Comparison of ENCODE assay signal across 8 cellular contexts in the genomic region with DNA sequence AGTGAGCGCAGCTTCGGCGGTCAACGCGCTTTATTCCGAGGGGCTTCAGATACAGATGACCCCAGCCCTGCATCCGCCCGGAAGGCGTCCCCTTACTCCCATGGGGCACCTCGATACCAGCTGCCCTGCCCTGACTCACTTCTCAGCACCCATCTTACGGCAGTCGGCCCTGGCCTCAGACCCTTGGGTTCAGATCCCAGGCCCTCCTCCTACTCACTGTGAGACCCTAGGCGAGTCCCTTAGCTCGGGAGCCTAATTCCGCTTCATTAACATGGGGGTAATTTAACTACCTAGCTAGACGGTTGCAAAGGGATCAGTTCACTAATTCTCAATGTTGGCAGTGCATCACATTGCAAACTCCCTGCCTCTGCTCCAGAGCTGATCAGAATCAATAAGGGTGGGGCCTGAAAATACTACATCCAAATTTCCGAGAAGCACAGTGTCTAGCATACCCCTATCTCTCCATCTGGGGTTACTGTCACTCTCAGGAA. TPM values are rescaled to one million over a fixed set of nuclear protein-coding genes. Genes with fewer than 3 reads are reported as not detected.
DNase-seq lines count a peak whose midpoint lies in the region; ATAC-seq, FAIRE-seq and TF ChIP-seq lines count a peak whose summit lies in the region.

No MANE protein-coding gene starts in this region.

- no peak for FAIRE-seq in GM19239 (lab: Jason Lieb, UNC)

- no peaks in the 10 kb centered on the region for H3K27me3 ChIP-seq in ACC112 (ENCODE audit: insufficient read depth, low read length)
- no peaks in the 10 kb centered on the region for H3K27me3 ChIP-seq in body of pancreas
- no peaks in the 10 kb centered on the region for H3K27me3 ChIP-seq in tibial artery

- no peak overlapping the region for H3K27ac ChIP-seq in ACC112 (ENCODE audit: low read depth, low read length)
- peak overlapping the region; percentile 85 to 93 (median 86) for H3K27ac ChIP-seq in body of pancreas
- peak overlapping the region; percentile 92 to 94 for H3K27ac ChIP-seq in tibial artery

- peaks cover 15% of the 10 kb centered on the region for H3K79me2 ChIP-seq in ACC112 (ENCODE audit: control insufficient read depth, insufficient read depth, low read length, unreplicated experiment)

- no peak for TF ChIP-seq POLR2A in body of pancreas (IDR thresholded peaks at IDR 0.05)
- no peak for TF ChIP-seq POLR2A in lower leg skin (IDR thresholded peaks at IDR 0.05)

- no peak for DNase-seq in Jurkat, Clone E6-1 (ENCODE audit: low read depth, low spot score)
- DNase-seq in body of pancreas = peak in 2 of 4 donors; percentile 41 to 52
- DNase-seq in lower leg skin (ENCODE audit: low spot score in 2 of 2) = no peak
- peak in 1 of 2 donors; percentile 27 for DNase-seq in tibial artery
- no peak for DNase-seq in NCI-H748 (lab: John Stamatoyannopoulos, UW; ENCODE audit: unreplicated experiment)
- no peak for DNase-seq in GM19239 (ENCODE audit: insufficient read length, low spot score)

- peaks cover 25% of the 10 kb centered on the region for H3K4me1 ChIP-seq in ACC112 (ENCODE audit: control insufficient read depth, insufficient read depth, low read length, unreplicated experiment)
- peaks cover 53% of the 10 kb centered on the region for H3K4me1 ChIP-seq in body of pancreas
- peaks cover 0 to 58% (median 39%) of the 10 kb centered on the region in 4 donors for H3K4me1 ChIP-seq in tibial artery

- H3K4me3 ChIP-seq in ACC112 (ENCODE audit: low read depth, low read length) (peak overlapping the region; percentile 96), body of pancreas (peak overlapping the region; percentile 77 to 87), lower leg skin (ENCODE audit: low read depth, poor library complexity, severe bottlenecking) (peak overlapping the region; percentile 83), tibial artery (peak overlapping the region; percentile 81 to 86)
- peak overlapping the region; percentile 77 for H3K4me3 ChIP-seq in Jurkat, Clone E6-1 (ENCODE audit: low read length)

- H3K9me3 ChIP-seq in body of pancreas = no peaks in the 10 kb centered on the region
- no peaks in the 10 kb centered on the region for H3K9me3 ChIP-seq in tibial artery

- ATAC-seq in body of pancreas = no peak
- no peak for ATAC-seq in GM18517 (IDR thresholded peaks at IDR 0.05; ENCODE audit: unreplicated experiment)

- TF ChIP-seq CTCF in body of pancreas (IDR thresholded peaks at IDR 0.05) (no peak), lower leg skin (IDR thresholded peaks at IDR 0.05) (no peak), tibial artery (IDR thresholded peaks at IDR 0.05) (no peak)

- intact Hi-C loops in body of pancreas (cut with DNase I) = no loop called here
- intact Hi-C loops in lower leg skin (cut with DNase I; ENCODE audit: low total_unique reads) = no loop called here
- intact Hi-C loops in tibial artery (cut with DNase I; ENCODE audit: low total_unique reads) = loop anchor here (5.0 kb wide), 2 partner anchors 86 to 171 kb away; partner anchors contain the start of genes NEK8 and TLCD1

- 1 to 20% methylated on average over 1 to 17 of the region's 17 CpGs for WGBS in body of pancreas, 2 donors
- WGBS in lower leg skin, 2 donors = 1 to 8% methylated on average over 8 to 16 of the region's 17 CpGs

- no peaks in the 10 kb centered on the region for H3K36me3 ChIP-seq in ACC112 (ENCODE audit: insufficient read depth, low read length)
- no peaks in the 10 kb centered on the region for H3K36me3 ChIP-seq in body of pancreas (replicated peaks in 1 of 2; ENCODE audit: insufficient read depth in 1 of 2, low read depth in 2 of 2)
- no peaks in the 10 kb centered on the region for H3K36me3 ChIP-seq in tibial artery

- peak overlapping the region; percentile 51 for H2AFZ ChIP-seq in ACC112 (ENCODE audit: low read length, unreplicated experiment)

RNA-seq across cellular contexts. Expression of gene FLOT2, which starts 0.3 kb away (rescaled TPM):
- polyA plus RNA-seq in Jurkat, Clone E6-1 (2012; ENCODE audit: insufficient read depth, insufficient read length) = 92.1 TPM
- total RNA-seq in body of pancreas = 10 to 100 TPM; 26.0 to 32.4 TPM
- total RNA-seq in lower leg skin = 100 to 1,000 TPM in 1 of 4 donors, 10 to 100 TPM in 3; 38.7 to 117 (median 45.6) TPM

RNA-seq across cellular contexts. Expression of gene DHRS13, which starts 5.1 kb away (rescaled TPM):
- 13.9 TPM for polyA plus RNA-seq in Jurkat, Clone E6-1 (2012; ENCODE audit: insufficient read depth, insufficient read length)
- 1 to 10 TPM; 7.3 to 9.9 TPM for total RNA-seq in body of pancreas
- total RNA-seq in lower leg skin = 10 to 100 TPM; 19.2 to 22.9 (median 19.5) TPM

RNA-seq across cellular contexts. Expression of gene ERAL1, which starts 43.0 kb away (rescaled TPM):
- polyA plus RNA-seq in Jurkat, Clone E6-1 (2012; ENCODE audit: insufficient read depth, insufficient read length) = 83.4 TPM
- total RNA-seq in body of pancreas (10 to 100 TPM; 13.0 to 49.4 TPM), lower leg skin (10 to 100 TPM; 39.4 to 45.2 (median 41.6) TPM)

RNA-seq across cellular contexts. Expression of gene PHF12, which starts 53.5 kb away (rescaled TPM):
- polyA plus RNA-seq in Jurkat, Clone E6-1 (2012; ENCODE audit: insufficient read depth, insufficient read length) = 56.4 TPM
- total RNA-seq in body of pancreas (10 to 100 TPM; 22.1 to 56.4 TPM), lower leg skin (10 to 100 TPM; 24.4 to 52.9 (median 42.7) TPM)

RNA-seq across cellular contexts. Expression of gene FAM222B, which starts 55.2 kb away (rescaled TPM):
- 12.1 TPM for polyA plus RNA-seq in Jurkat, Clone E6-1 (2012; ENCODE audit: insufficient read depth, insufficient read length)
- total RNA-seq in body of pancreas (10 to 100 TPM in 1 of 2 donors, 1 to 10 TPM in 1; 9.9 to 15.3 TPM), lower leg skin (10 to 100 TPM; 10.7 to 18.0 (median 12.0) TPM)
